In the genomic region with DNA sequence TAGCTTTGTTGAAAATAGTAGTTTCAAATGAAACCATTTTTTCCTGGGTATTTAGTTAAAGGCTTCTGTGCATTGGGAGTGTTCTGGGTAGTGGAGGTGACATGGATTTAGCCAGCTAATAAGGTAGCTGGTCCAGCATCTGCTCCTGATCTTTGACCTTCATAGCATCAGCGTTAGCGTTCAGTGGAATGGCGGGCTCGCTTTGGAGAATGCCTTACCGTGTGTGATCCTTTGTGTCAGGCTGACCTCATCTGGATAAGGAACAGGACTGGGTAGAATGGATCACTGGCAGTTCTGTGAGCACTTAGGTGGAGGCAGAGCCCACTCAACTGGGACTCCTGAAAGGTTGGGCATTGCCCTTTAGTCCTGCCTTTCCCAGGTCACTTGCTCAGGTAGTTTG, we compare ENCODE assay signal across 19 cellular contexts. TPM values are rescaled to one million over a fixed set of nuclear protein-coding genes. Genes with fewer than 3 reads are reported as not detected.
"Had no signal": no experiment of that assay in that cellular context is flagged by ENCODE, and none has a peak within 500 bp of the region (broad histone marks: within the 10 kb centered on the region; RNA-seq: fewer than 3 reads in every experiment).

No MANE protein-coding gene starts in this region.

- H3K27me3 Mint-ChIP-seq: activated CD4-positive, alpha-beta T cell treated with anti-CD3 and anti-CD28 coated beads, Interleukin-2, amount 10 ng/mL, durations not matched to agents 24 days and 14 days had no signal

- H3K27ac ChIP-seq: coronary artery, foreskin keratinocyte, lower lobe of right lung, pancreas, testis, upper lobe of left lung, VCaP had no signal

- H3K27ac Mint-ChIP-seq: activated CD4-positive, alpha-beta T cell treated with anti-CD3 and anti-CD28 coated beads, Interleukin-2, amount 10 ng/mL, durations not matched to agents 24 days and 14 days; natural killer cell had no signal

- DNase-seq: activated CD4-positive, alpha-beta T cell treated with anti-CD3 and anti-CD28 coated beads, Interleukin-2, amount 10 ng/mL, durations not matched to agents 24 days and 14 days; activated naive CD4-positive, alpha-beta T cell treated with Interleukin-2 at 50 U/mL for 16 hours; activated T-cell treated with anti-CD3 and anti-CD28 coated beads, Interleukin-2, amount 50 U/mL, for 1 hour; amygdala; cerebellar nuclear complex; foreskin keratinocyte; lower lobe of right lung; natural killer cell; pancreas; right cardiac atrium; SK-N-SH; stimulated activated naive CD4-positive, alpha-beta T cell; testis; upper lobe of left lung had no signal

- FAIRE-seq: pancreas had no signal

- H3K9me3 Mint-ChIP-seq: activated CD4-positive, alpha-beta T cell treated with anti-CD3 and anti-CD28 coated beads, Interleukin-2, amount 10 ng/mL, durations not matched to agents 24 days and 14 days; natural killer cell had no signal

- H3K9me2 ChIP-seq: SK-N-SH had no signal

- H3K9ac ChIP-seq: SK-N-SH had no signal

- H3K36me3 Mint-ChIP-seq: natural killer cell had no signal

- H3K4me3 Mint-ChIP-seq: activated CD4-positive, alpha-beta T cell treated with anti-CD3 and anti-CD28 coated beads, Interleukin-2, amount 10 ng/mL, durations not matched to agents 24 days and 14 days; natural killer cell had no signal

- H3K4me3 ChIP-seq: coronary artery, lower lobe of right lung, pancreas, testis, upper lobe of left lung had no signal

- H3K27me3 ChIP-seq: foreskin keratinocyte, pancreas, testis, upper lobe of left lung had no signal

- H3K9me3 ChIP-seq: lower lobe of right lung, pancreas, SK-N-SH, testis, upper lobe of left lung had no signal

- H3K4me2 ChIP-seq: SK-N-SH had no signal

- ATAC-seq: activated CD4-positive, CD25-positive, alpha-beta regulatory T cell treated with anti-CD3 and anti-CD28 coated beads, Interleukin-2, amount 50 U/mL, for 24 hours; foreskin keratinocyte; left lobe of liver; lower lobe of right lung; natural killer cell; pancreas; right cardiac atrium had no signal

RNA-seq across cellular contexts. Expression of gene SMIM5, which starts 37.6 kb away (rescaled TPM):
- total RNA-seq: foreskin keratinocyte, pulmonary artery endothelial cell had no signal
